Comparison of ENCODE assay signal across 14 cellular contexts in genomic region chr17:42065201-42065600, GRCh38. TPM values are rescaled to one million over a fixed set of nuclear protein-coding genes. Genes with fewer than 3 reads are reported as not detected.
"Had no signal": no experiment of that assay in that cellular context is flagged by ENCODE, and none has a peak within 500 bp of the region (broad histone marks: within the 10 kb centered on the region; RNA-seq: fewer than 3 reads in every experiment).

No MANE protein-coding gene starts in this region.

- H3K4me2 ChIP-seq: neural progenitor cell had no signal

- H3K27me3 Mint-ChIP-seq: stimulated activated naive CD8-positive, alpha-beta T cell treated with anti-CD3 and anti-CD28 coated beads, Interleukin-15, Interleukin-2, amounts not matched to agents 100 ng/mL and 50 ng/mL, for 24 hours had no signal

- H3K4me1 ChIP-seq: ascending aorta, sigmoid colon had no signal

- H3K9me3 ChIP-seq: ascending aorta, ovary, sigmoid colon had no signal

- H3K36me3 Mint-ChIP-seq: neural progenitor cell had no signal

- H3K27me3 ChIP-seq: ascending aorta, neural progenitor cell, ovary had no signal

- H3K9ac ChIP-seq: neural progenitor cell had no signal

- H3K4me3 Mint-ChIP-seq: stimulated activated naive CD8-positive, alpha-beta T cell treated with anti-CD3 and anti-CD28 coated beads, Interleukin-15, Interleukin-2, amounts not matched to agents 100 ng/mL and 50 ng/mL, for 24 hours; T-helper 2 cell treated with Interferon-gamma antibody and Interleukin-4, amounts not matched to agents 5 μg/mL and 100 μg/mL, for 36 hours had no signal

- H3K9me3 Mint-ChIP-seq: neural progenitor cell; stimulated activated naive CD8-positive, alpha-beta T cell treated with anti-CD3 and anti-CD28 coated beads, Interleukin-15, Interleukin-2, amounts not matched to agents 100 ng/mL and 50 ng/mL, for 24 hours; T-helper 2 cell treated with Interferon-gamma antibody and Interleukin-4, amounts not matched to agents 5 μg/mL and 100 μg/mL, for 36 hours had no signal

- H3K27ac ChIP-seq: ascending aorta, neural progenitor cell, ovary, sigmoid colon had no signal

- H3K36me3 ChIP-seq: ascending aorta, neural progenitor cell, ovary, sigmoid colon had no signal

- DNase-seq: activated CD8-positive, alpha-beta memory T cell treated with anti-CD3 and anti-CD28 coated beads for 24 hours; activated gamma-delta T cell; kidney glomerular epithelial cell; mesendoderm; ovary; sigmoid colon; stimulated activated CD4-positive, alpha-beta T cell treated with anti-CD3 and anti-CD28 coated beads, Interleukin-4, amount 100 ng/mL, for 1 hour; stimulated activated CD8-positive, alpha-beta memory T cell treated with anti-CD3 and anti-CD28 coated beads, Interleukin-4, amount 100 ng/mL, for 48 hours had no signal

- H3K27ac Mint-ChIP-seq: neural progenitor cell; T-helper 2 cell treated with Interferon-gamma antibody and Interleukin-4, amounts not matched to agents 5 μg/mL and 100 μg/mL, for 36 hours had no signal

- H3K4me3 ChIP-seq: ascending aorta, neural progenitor cell, ovary, sigmoid colon had no signal

- ATAC-seq: activated CD4-positive, CD25-positive, alpha-beta regulatory T cell treated with anti-CD3 and anti-CD28 coated beads, Interleukin-2, amount 50 U/mL, for 24 hours had no signal

- H2AFZ ChIP-seq: neural progenitor cell had no signal

RNA-seq across cellular contexts. Expression of gene ZNF385C, which starts 33.1 kb away (rescaled TPM):
- total RNA-seq: ascending aorta, endothelial cell of umbilical vein had no signal
